13 cellular contexts compared by ENCODE assay signal in the genomic region with DNA sequence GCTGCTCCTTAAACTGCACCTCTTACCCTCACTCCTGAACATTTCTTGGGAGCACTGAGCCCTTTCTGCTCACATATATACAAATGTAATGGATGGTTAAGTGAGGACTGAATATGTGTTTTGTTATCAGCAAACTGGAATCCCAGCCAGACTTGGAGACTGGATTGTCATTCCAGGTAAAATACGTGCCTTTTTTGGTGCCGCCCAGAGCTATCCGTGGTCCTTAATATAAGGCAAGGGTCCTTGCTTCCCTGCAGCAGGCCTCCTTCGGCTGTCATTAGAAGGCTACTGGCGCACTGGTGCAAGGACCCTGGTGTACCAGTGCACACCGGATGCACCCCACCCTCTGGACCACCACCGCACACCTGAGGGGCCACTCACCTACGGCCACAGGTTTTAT. TPM values are rescaled to one million over a fixed set of nuclear protein-coding genes. Genes with fewer than 3 reads are reported as not detected.
DNase-seq lines count a peak whose midpoint lies in the region; ATAC-seq, FAIRE-seq and TF ChIP-seq lines count a peak whose summit lies in the region.
"Had no signal": no experiment of that assay in that cellular context is flagged by ENCODE, and none has a peak within 500 bp of the region (broad histone marks: within the 10 kb centered on the region; RNA-seq: fewer than 3 reads in every experiment).

No MANE protein-coding gene starts in this region.

- peak; percentile 52 for FAIRE-seq in H1 (lab: Jason Lieb, UNC)

- H3K23me2 ChIP-seq in H9 (ENCODE audit: insufficient read length, low read depth, low read length, poor library complexity, severe bottlenecking) = peaks cover 10% of the 10 kb centered on the region
- peaks cover 10% of the 10 kb centered on the region; the same call in 1 of the 2 replicates for H3K23me2 ChIP-seq in H1 (ENCODE audit: low read depth, low read length)

- peak overlapping the region in 2 of 3 experiments; percentile 77 to 89; a peak in 2 of 7 replicates for H3K27ac Mint-ChIP-seq in H9
- H3K27ac Mint-ChIP-seq in neural progenitor cell = no peak overlapping the region

- POLR2A ChIA-PET in H1 (lab: Charles Lee; ENCODE audit: partially characterized antibody) = interaction anchor here (0.6 to 1.1 kb wide), 6 partner anchors 9 to 28 kb away, joined by 3 to 4 read pairs (median 4); no protein-coding TSS in a partner anchor

- H3K9ac ChIP-seq in H9 (ENCODE audit: extremely low read depth, insufficient read length, low read length) = peak overlapping the region; percentile 6
- no peak overlapping the region; a peak in 1 of 7 replicates for H3K9ac ChIP-seq in H1 (replicated peaks in 1 of 4; ENCODE audit: extremely low read depth in 1 of 4, low read depth in 3 of 4, low read length in 3 of 4)
- no peak overlapping the region for H3K9ac ChIP-seq in neural progenitor cell

- H3T11ph ChIP-seq in H9 (ENCODE audit: low read length) = no peak overlapping the region

- no peak for TF ChIP-seq CTCF in H9 (conservative IDR thresholded peaks at IDR 0.05)
- TF ChIP-seq CTCF in H1 (IDR thresholded peaks at IDR 0.05; ENCODE audit: control extremely low read depth in 1 of 3, insufficient read depth in 1 of 3, low read depth in 1 of 3, low read length in 3 of 3) = no peak
- no peak for TF ChIP-seq CTCF in neural progenitor cell (IDR thresholded peaks at IDR 0.05)

- no peak for ATAC-seq in GM18505 (IDR thresholded peaks at IDR 0.05; ENCODE audit: unreplicated experiment)

- H3K4me1 ChIP-seq in H9 (ENCODE audit: insufficient read depth, low read length) = peaks cover 11% of the 10 kb centered on the region; the same call in 1 of the 2 replicates
- H3K4me1 ChIP-seq in H1 (replicated peaks in 1 of 4; ENCODE audit: control insufficient read depth in 3 of 4, insufficient read depth in 4 of 4, low read length in 3 of 4) = peaks cover 4 to 20% (median 9%) of the 10 kb centered on the region in 4 experiments
- H3K4me1 ChIP-seq in neural progenitor cell = peaks cover 20% of the 10 kb centered on the region

- H2BK20ac ChIP-seq in H9 (ENCODE audit: low read depth, low read length, poor library complexity, severe bottlenecking) = no peak overlapping the region
- H2BK20ac ChIP-seq in H1 (ENCODE audit: low read length) = no peak overlapping the region

- H2AK5ac ChIP-seq in H9 (ENCODE audit: insufficient read length, low read length) (no peak overlapping the region), H1 (ENCODE audit: low read depth, low read length) (no peak overlapping the region)

- no peak overlapping the region for H4K91ac ChIP-seq in H9 (ENCODE audit: insufficient read length, low read depth, low read length)
- H4K91ac ChIP-seq in H1 (replicated peaks; ENCODE audit: insufficient read length, low read length) = no peak overlapping the region

- H2BK12ac ChIP-seq in H9 (ENCODE audit: insufficient read length, low read depth, low read length) (no peak overlapping the region), H1 (ENCODE audit: low read depth, low read length) (no peak overlapping the region)

- H3K23ac ChIP-seq in H9 (ENCODE audit: insufficient read length, low read depth, low read length) (no peak overlapping the region), H1 (ENCODE audit: insufficient read length) (no peak overlapping the region)

- H3K36me3 ChIP-seq in H1 (ENCODE audit: control insufficient read depth in 2 of 4, insufficient read depth in 4 of 4, low read length in 3 of 4) = peaks cover 0 to 7% (median 0%) of the 10 kb centered on the region in 4 experiments; a peak in 1 of 8 replicates
- H3K36me3 ChIP-seq in neural progenitor cell = no peaks in the 10 kb centered on the region

- H3K4me3 ChIP-seq in H1 (ENCODE audit: extremely low read depth in 1 of 4, insufficient read depth in 2 of 4, low read depth in 3 of 4, low read length in 4 of 4) (peak overlapping the region; percentile 37 to 77 (median 56)), neural progenitor cell (peak overlapping the region; percentile 79)

- H3K79me1 ChIP-seq in H9 (ENCODE audit: insufficient read depth, low read depth, low read length, poor library complexity, severe bottlenecking) (no peaks in the 10 kb centered on the region), H1 (ENCODE audit: low read depth, low read length) (no peaks in the 10 kb centered on the region)

- CTCF ChIA-PET in H1 (lab: Charles Lee; ENCODE audit: partially characterized antibody) = interaction anchor here (0.8 to 1.7 kb wide), 5 partner anchors 10 to 164 kb away, joined by 3 to 5 read pairs (median 3); no protein-coding TSS in a partner anchor

- H3K9me3 ChIP-seq in H9 (ENCODE audit: control insufficient read depth, low read depth, low read length) (no peaks in the 10 kb centered on the region), H1 (ENCODE audit: insufficient read depth in 2 of 2, low read depth in 1 of 2, low read length in 1 of 2) (no peaks in the 10 kb centered on the region), neural progenitor cell (ENCODE audit: low read depth) (no peaks in the 10 kb centered on the region)

- no peak overlapping the region for H3K56ac ChIP-seq in H9 (ENCODE audit: insufficient read length, low read depth, low read length)
- no peak overlapping the region for H3K56ac ChIP-seq in H1 (replicated peaks; ENCODE audit: insufficient read length, low read depth, low read length)

- H3K27ac ChIP-seq in H9 (ENCODE audit: insufficient read length, low read depth, low read length) (no peak overlapping the region), H1 (ENCODE audit: low read depth, low read length) (no peak overlapping the region), neural progenitor cell (no peak overlapping the region)

- 0 out of 2 replicates have a peak, but pooled peaks cover 3% of the 10 kb centered on the region for H3K27me3 Mint-ChIP-seq in H9 (ENCODE audit: low read depth)
- H3K27me3 Mint-ChIP-seq in neural progenitor cell (ENCODE audit: insufficient read depth, low read depth) = peaks cover 9% of the 10 kb centered on the region

- peaks cover 6 to 23% (median 12%) of the 10 kb centered on the region in 3 experiments for H3K36me3 Mint-ChIP-seq in H9 (ENCODE audit: insufficient read depth in 1 of 3, low read depth in 3 of 3)
- no peaks in the 10 kb centered on the region for H3K36me3 Mint-ChIP-seq in neural progenitor cell

- no peak overlapping the region for H3K4ac ChIP-seq in H9 (ENCODE audit: low read depth, low read length)
- no peak overlapping the region for H3K4ac ChIP-seq in H1 (replicated peaks; ENCODE audit: insufficient read length, low read depth, low read length)

- H4K8ac ChIP-seq in H9 (replicated peaks; ENCODE audit: insufficient read length, low read depth, low read length) (no peak overlapping the region), H1 (ENCODE audit: extremely low read depth, insufficient read depth, low read length) (no peak overlapping the region)

- no peak for TF ChIP-seq RAD21 in H1 (IDR thresholded peaks at IDR 0.05 in 1 of 2, conservative IDR thresholded peaks at IDR 0.05 in 1 of 2; ENCODE audit: low read depth in 2 of 2, low read length in 2 of 2)

- H4K20me1 ChIP-seq in H9 (ENCODE audit: control insufficient read depth, insufficient read depth, insufficient read length) (no peaks in the 10 kb centered on the region), H1 (replicated peaks in 1 of 2; ENCODE audit: control insufficient read depth in 1 of 2, insufficient read depth in 2 of 2, low read length in 2 of 2) (peaks cover 0 to 5% of the 10 kb centered on the region in 2 experiments), neural progenitor cell (ENCODE audit: low read depth) (peaks cover 6% of the 10 kb centered on the region)

- H3K79me2 ChIP-seq in H9 (ENCODE audit: insufficient read depth, low read length) (peaks cover 6% of the 10 kb centered on the region; the same call in 1 of the 2 replicates), H1 (ENCODE audit: control insufficient read depth in 1 of 2, insufficient read depth in 2 of 2, low read length in 2 of 2) (peaks cover 0 to 32% of the 10 kb centered on the region in 2 experiments; a peak in 2 of 4 replicates), neural progenitor cell (ENCODE audit: low read depth) (peaks cover 11% of the 10 kb centered on the region)

- TF ChIP-seq EP300 in H1 (IDR thresholded peaks at IDR 0.05; ENCODE audit: borderline replicate concordance in 1 of 2, low read depth in 2 of 2, low read length in 2 of 2) = no peak

- H3K18ac ChIP-seq in H9 (ENCODE audit: insufficient read length, low read depth, low read length) = no peak overlapping the region
- no peak overlapping the region for H3K18ac ChIP-seq in H1 (ENCODE audit: extremely low read depth, low read length)

- TF ChIP-seq POLR2A in H1 (IDR thresholded peaks at IDR 0.05; ENCODE audit: control extremely low read depth in 1 of 2, low read depth in 2 of 2, low read length in 2 of 2) = no peak
- TF ChIP-seq POLR2A in GM18505 (IDR thresholded peaks at IDR 0.05; ENCODE audit: borderline replicate concordance, extremely low read depth, insufficient read depth, insufficient read length) = no peak

- H3K4me1 Mint-ChIP-seq in H9 = peaks cover 55 to 59% of the 10 kb centered on the region in 2 experiments
- peaks cover 19% of the 10 kb centered on the region for H3K4me1 Mint-ChIP-seq in neural progenitor cell

- H3K14ac ChIP-seq in H9 (ENCODE audit: insufficient read depth, low read length) (no peak overlapping the region), H1 (ENCODE audit: insufficient read length) (no peak overlapping the region)

- peaks cover 23% of the 10 kb centered on the region for H3F3A ChIP-seq in neural progenitor cell (ENCODE audit: low read depth)

- no peak overlapping the region for H2AFZ ChIP-seq in H9 (ENCODE audit: low read length)
- H2AFZ ChIP-seq in H1 (ENCODE audit: low read length) = no peak overlapping the region
- H2AFZ ChIP-seq in neural progenitor cell (replicated peaks) = peak overlapping the region; percentile 74

- WGBS in H9 (ENCODE audit: extremely low coverage, insufficient read length, low lambda C conversion rate) = no CpG with 5 or more reads among the region's 8 CpGs
- WGBS in H1 (ENCODE audit: extremely low coverage in 1 of 2, insufficient coverage in 1 of 2, insufficient read length in 1 of 2, insufficient replicate concordance in 2 of 2, low coverage in 1 of 2, low lambda C conversion rate in 2 of 2, missing lambda C conversion rate in 1 of 2), 2 experiments = 24% methylated on average over 8 of the region's 8 CpGs; no CpG with 5 or more reads in 1 of the 2 experiments

- H2BK5ac ChIP-seq in H9 (ENCODE audit: insufficient read length, low read length) = no peak overlapping the region
- H2BK5ac ChIP-seq in H1 (ENCODE audit: low read depth, low read length) = no peak overlapping the region

- no peak overlapping the region for H2BK15ac ChIP-seq in H9 (ENCODE audit: low read depth, low read length)
- H2BK15ac ChIP-seq in H1 (ENCODE audit: low read length) = no peak overlapping the region

- no peak overlapping the region for H2BK120ac ChIP-seq in H9 (ENCODE audit: low read depth, low read length, poor library complexity, severe bottlenecking)
- H2BK120ac ChIP-seq in H1 (replicated peaks; ENCODE audit: low read depth, low read length) = no peak overlapping the region

- H3K4me2 ChIP-seq in H9 (ENCODE audit: insufficient read depth, insufficient read length, low read length) (peak overlapping the region; percentile 66), H1 (ENCODE audit: insufficient read depth in 1 of 2, low read depth in 2 of 2, low read length in 2 of 2) (peak overlapping the region; percentile 82 to 97), neural progenitor cell (peak overlapping the region; percentile 89)

- H4K5ac ChIP-seq in H9 (ENCODE audit: insufficient read length, low read depth, low read length) = no peak overlapping the region
- H4K5ac ChIP-seq in H1 (ENCODE audit: insufficient read length, low read depth, low read length) = no peak overlapping the region

- peak overlapping the region; percentile 73 to 86 for H3K4me3 Mint-ChIP-seq in H9
- peak overlapping the region; percentile 92 for H3K4me3 Mint-ChIP-seq in neural progenitor cell

- H3K27me3 ChIP-seq in H9 (ENCODE audit: insufficient read depth, low read length) (no peaks in the 10 kb centered on the region), H1 (replicated peaks in 1 of 4; ENCODE audit: control insufficient read depth in 3 of 4, extremely low read depth in 1 of 4, insufficient read depth in 3 of 4, low read length in 3 of 4) (no peaks in the 10 kb centered on the region), neural progenitor cell (peaks cover 11% of the 10 kb centered on the region)

- H3K9me3 Mint-ChIP-seq in H9 (peaks cover 0 to 4% of the 10 kb centered on the region in 2 experiments; a peak in 2 of 5 replicates), neural progenitor cell (no peaks in the 10 kb centered on the region)

- DNase-seq in NCI-H1092 treated with DMSO at 0.1 percent for 48 hours (lab: John Stamatoyannopoulos, UW) (peak; percentile 34), NCI-H1092 (lab: John Stamatoyannopoulos, UW) (no peak), H9 (peak; percentile 64), H1 (ENCODE audit: low read depth in 1 of 2, low spot score in 2 of 2) (no peak), neural progenitor cell (ENCODE audit: low spot score) (peak; percentile 69), SW 1271 (lab: John Stamatoyannopoulos, UW) (no peak), middle frontal gyrus (ENCODE audit: extremely low spot score, low spot score) (no peak)
- DNase-seq: 8988T; activated CD4-positive, alpha-beta T cell treated with anti-CD3 and anti-CD28 coated beads for 4 hours; NCI-H187 treated with DMSO at 0.1 percent for 48 hours; stimulated activated CD4-positive, alpha-beta T cell treated with anti-CD3 and anti-CD28 coated beads, Interleukin-4, amount 100 ng/mL, for 4 hours had no signal

RNA-seq across cellular contexts. Expression of a gene that starts 1.1 kb away (rescaled TPM):
- total RNA-seq in H9 (2021) (98.2 and 112 TPM in 2 replicates), neural progenitor cell (ENCODE audit: low replicate concordance) (8.8 and 11.1 TPM in 2 replicates)
- 163 TPM in 2 replicates for total RNA-seq in H1 (2021; fragmentation: NEBNext Ultra II Directional; extraction: Animal tissue kit (Norgen Biotek cat#: 25700))
- polyA plus RNA-seq in H1 (2011; rRNA removed) = 88.5 and 98.8 TPM in 2 replicates
- 80.6 TPM for polyA plus RNA-seq in H1 (2011; cell fraction: cytosol; rRNA removed)
- polyA plus RNA-seq in H1 (2011; cell fraction: nucleus; rRNA removed) = 117 TPM
- 94.3 to 128 TPM (median 127 TPM) in 4 replicates for polyA plus RNA-seq in H1 (2012, experiment 1 of 2)
- polyA plus RNA-seq in H1 (2012, experiment 2 of 2) = 8.9 TPM
- polyA plus RNA-seq in H1 (2013, experiment 1 of 2) = 128 TPM
- polyA plus RNA-seq in H1 (2013, experiment 2 of 2) = 141 TPM
- polyA minus RNA-seq in H1 (2011; rRNA and poly(A)+ RNA removed) = 286 and 396 TPM in 2 replicates
- polyA minus RNA-seq in H1 (2011; cell fraction: cytosol; rRNA and poly(A)+ RNA removed) = 84.6 TPM
- polyA minus RNA-seq in H1 (2011; cell fraction: nucleus; rRNA and poly(A)+ RNA removed) = 179 TPM
- total RNA-seq: HT1080 had no signal

Comparison
In these comparisons a context has a peak if more than half of its experiments do, and no peak if none do; other contexts are left out.
1. DNase-seq: peak in NCI-H1092 treated with DMSO at 0.1 percent for 48 hours (single experiment), H9 (single experiment) and neural progenitor cell (single experiment); none in NCI-H1092 (single experiment), H1 (0 of 2), SW 1271 (0 of 2) and middle frontal gyrus (single experiment).
2. Peak in every context shown above with its lines, with median percentiles within 50 percentile points of each other: H3K4me2 ChIP-seq.